29 cellular contexts compared by ENCODE assay signal in the genomic region with DNA sequence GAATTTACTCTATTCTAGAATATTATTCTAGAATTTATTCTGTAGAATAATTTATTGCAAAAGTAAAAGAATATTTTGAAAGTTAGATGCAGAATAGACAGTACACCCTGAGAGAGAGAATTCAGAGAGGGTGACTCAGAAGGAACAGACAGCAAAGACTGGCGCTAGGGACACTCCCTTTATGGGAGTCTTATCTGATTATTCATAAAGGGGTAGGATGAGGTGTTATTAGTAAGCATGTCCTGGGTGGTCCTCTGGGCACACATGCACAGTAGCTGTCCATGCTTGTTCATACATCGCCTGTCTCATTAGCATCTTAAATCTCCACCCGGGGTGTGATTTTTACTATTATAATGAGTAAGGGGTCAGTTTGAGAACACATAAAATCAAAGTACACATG.
"Had no signal": no experiment of that assay in that cellular context is flagged by ENCODE, and none has a peak within 500 bp of the region (broad histone marks: within the 10 kb centered on the region; RNA-seq: fewer than 3 reads in every experiment).

No MANE protein-coding gene starts in this region.

- H3K9me3 Mint-ChIP-seq: activated T-cell treated with anti-CD3 and anti-CD28 coated beads, Interleukin-2, amount 50 U/mL, for 24 hours; activated T-helper 2 cell treated with anti-CD3 and anti-CD28 coated beads, Interferon-gamma antibody, Interleukin-2, Interleukin-4, amounts not matched to agents 10 μg/mL and 5 μg/mL and 100 μg/mL, durations not matched to agents 14 hours and 24 hours and 36 hours had no signal

- H3K27ac Mint-ChIP-seq: activated naive CD8-positive, alpha-beta T cell; activated T-cell treated with anti-CD3 and anti-CD28 coated beads, Interleukin-2, amount 50 U/mL, for 24 hours; activated T-helper 2 cell treated with anti-CD3 and anti-CD28 coated beads, Interferon-gamma antibody, Interleukin-2, Interleukin-4, amounts not matched to agents 10 μg/mL and 5 μg/mL and 100 μg/mL, durations not matched to agents 14 hours and 24 hours and 36 hours; immature natural killer cell; naive thymus-derived CD8-positive, alpha-beta T cell; neural progenitor cell; stimulated activated naive B cell treated with anti-CD40 and anti-IgM and Interleukin-4, amounts not matched to agents 10 μg/mL and 1 μg/mL and 100 μg/mL, for 72 hours had no signal

- H3K9me3 ChIP-seq: adrenal gland, left lung, testis had no signal

- H3K4me3 Mint-ChIP-seq: activated naive CD8-positive, alpha-beta T cell; activated T-cell treated with anti-CD3 and anti-CD28 coated beads, Interleukin-2, amount 50 U/mL, for 24 hours; immature natural killer cell; naive thymus-derived CD8-positive, alpha-beta T cell; neural progenitor cell; stimulated activated naive B cell treated with anti-CD40 and anti-IgM and Interleukin-4, amounts not matched to agents 10 μg/mL and 1 μg/mL and 100 μg/mL, for 72 hours had no signal

- H3K4me1 Mint-ChIP-seq: immature natural killer cell; naive thymus-derived CD8-positive, alpha-beta T cell; neural progenitor cell; stimulated activated naive B cell treated with anti-CD40 and anti-IgM and Interleukin-4, amounts not matched to agents 10 μg/mL and 1 μg/mL and 100 μg/mL, for 72 hours had no signal

- H3K9ac ChIP-seq: neural progenitor cell had no signal

- H3K36me3 Mint-ChIP-seq: activated naive CD8-positive, alpha-beta T cell; immature natural killer cell had no signal

- H3K36me3 ChIP-seq: adrenal gland, left lung, neural progenitor cell, WERI-Rb-1 had no signal

- H3K4me2 ChIP-seq: hepatocyte, neural progenitor cell, smooth muscle cell had no signal

- ATAC-seq: left lung; naive thymus-derived CD8-positive, alpha-beta T cell; sciatic nerve; stimulated activated naive B cell treated with anti-CD40 and anti-IgM and Interleukin-4, amounts not matched to agents 10 μg/mL and 1 μg/mL and 100 μg/mL, for 72 hours had no signal

- H3K27me3 ChIP-seq: adrenal gland, hepatocyte, left lung, neural progenitor cell, testis had no signal

- H3K4me1 ChIP-seq: adrenal gland, left lung, neural progenitor cell, testis had no signal

- H2AFZ ChIP-seq: hepatocyte, neural progenitor cell had no signal

- H3K4me3 ChIP-seq: adrenal gland, coronary artery, hepatocyte, left lung, lung, neural progenitor cell, smooth muscle cell, testis had no signal

- DNase-seq: activated CD4-positive, alpha-beta T cell treated with anti-CD3 and anti-CD28 coated beads for 1 hour; activated CD4-positive, alpha-beta T cell treated with anti-CD3 and anti-CD28 coated beads, Interleukin-2, amount 50 U/mL, for 1 hour; activated CD8-positive, alpha-beta memory T cell treated with anti-CD3 and anti-CD28 coated beads, Interleukin-2, amount 50 U/mL, for 4 hours; activated naive CD4-positive, alpha-beta T cell; activated T-cell treated with anti-CD3 and anti-CD28 coated beads, Interleukin-2, amount 50 U/mL, for 24 hours; adrenal gland; cerebellar nuclear complex; foreskin melanocyte; glutamatergic neuron; immature natural killer cell; left lung; naive thymus-derived CD8-positive, alpha-beta T cell; stimulated activated CD4-positive, alpha-beta T cell treated with anti-CD3 and anti-CD28 coated beads, Interleukin-15, amount 100 ng/mL, for 24 hours; stimulated activated CD4-positive, alpha-beta T cell treated with anti-CD3 and anti-CD28 coated beads, Interleukin-2, amount 100 ng/mL, for 48 hours; stimulated activated CD8-positive, alpha-beta memory T cell treated with anti-CD3 and anti-CD28 coated beads, Interleukin-4, amount 100 ng/mL, for 48 hours; stimulated activated naive B cell treated with anti-CD40 and anti-IgM and Interleukin-4, amounts not matched to agents 10 μg/mL and 1 μg/mL and 100 μg/mL, for 72 hours; SW 1271; T-helper 2 cell; testis; trophoblast cell; WERI-Rb-1 had no signal

- H3K79me2 ChIP-seq: hepatocyte had no signal

- H3K27ac ChIP-seq: adrenal gland, coronary artery, hepatocyte, left lung, neural progenitor cell, testis, WERI-Rb-1 had no signal
